ENCODE assay signal across 15 cellular contexts in the genomic region with DNA sequence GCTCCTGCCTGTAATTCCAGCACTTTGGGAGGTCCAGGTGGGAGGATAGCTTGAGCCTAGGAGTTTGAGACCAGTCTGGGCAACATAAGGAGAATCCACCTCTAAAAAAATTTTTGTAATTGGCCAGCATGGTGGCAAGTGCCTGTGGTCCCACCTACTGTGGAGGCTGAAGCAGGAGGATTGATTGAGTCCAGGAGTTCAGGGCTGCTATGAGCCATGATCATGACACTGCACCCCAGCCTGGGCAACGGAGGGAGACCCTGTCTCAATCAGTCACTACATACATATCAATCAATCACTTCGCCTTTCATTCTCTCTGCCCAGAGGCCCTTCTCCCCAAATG. TPM values are rescaled to one million over a fixed set of nuclear protein-coding genes. Genes with fewer than 3 reads are reported as not detected.
DNase-seq lines count a peak whose midpoint lies in the region; ATAC-seq, FAIRE-seq and TF ChIP-seq lines count a peak whose summit lies in the region.
"Had no signal": no experiment of that assay in that cellular context is flagged by ENCODE, and none has a peak within 500 bp of the region (broad histone marks: within the 10 kb centered on the region; RNA-seq: fewer than 3 reads in every experiment).

No MANE protein-coding gene starts in this region.

- no peak for TF ChIP-seq RAD21 in A549 (conservative IDR thresholded peaks at IDR 0.05 in 1 of 2, IDR thresholded peaks at IDR 0.05 in 1 of 2)

- H3K36me3 ChIP-seq in CD8-positive, alpha-beta T cell (ENCODE audit: insufficient read depth, low read length): no peaks in the 10 kb centered on the region
- H3K36me3 ChIP-seq in MG63: no peaks in the 10 kb centered on the region; the same call in 1 of the 2 replicates

- peak overlapping the region; percentile 89 for H3K27ac Mint-ChIP-seq in CD8-positive, alpha-beta T cell
- peak overlapping the region; percentile 32 for H3K27ac Mint-ChIP-seq in activated T-helper 1 cell treated with anti-CD3 and anti-CD28 coated beads, Interleukin-12 subunit alpha, Interleukin-12 subunit beta, Interleukin-2, Interleukin-4 antibody, amounts not matched to agents 30 ng/mL and 10 ng/mL and 1 ng/mL, durations not matched to agents 14 hours and 24 hours and 36 hours
- H3K27ac Mint-ChIP-seq in naive thymus-derived CD8-positive, alpha-beta T cell: peak overlapping the region; percentile 28 to 99 (median 98)

- no peak for FAIRE-seq in A549 (lab: Jason Lieb, UNC)

- peak overlapping the region in 1 of 2 experiments; percentile 99; a peak in 3 of 6 replicates for H3K27ac ChIP-seq in A549
- peak overlapping the region; percentile 94 for H3K27ac ChIP-seq in CD8-positive, alpha-beta T cell (ENCODE audit: low read depth, low read length)

- POLR2A ChIA-PET in A549 (lab: Yijun Ruan, JAX): no interaction called here
- POLR2A ChIA-PET in CD8-positive, alpha-beta T cell (lab: Charles Lee): interaction anchor here (1.0 to 2.2 kb wide), 4 partner anchors 45 to 107 kb away, joined by 3 to 8 read pairs (median 4); a partner anchor contains a TSS
- POLR2A ChIA-PET in naive thymus-derived CD8-positive, alpha-beta T cell (lab: Charles Lee): interaction anchor here (0.6 to 13.0 kb wide), 7 partner anchors 17 to 105 kb away, joined by 3 to 353 read pairs (median 4); a partner anchor contains a TSS

- no peak for TF ChIP-seq POLR2A in A549 (IDR thresholded peaks at IDR 0.05; ENCODE audit: low read length)

- intact Hi-C loops in CD8-positive, alpha-beta T cell (cut with DNase I, micrococcal nuclease): loop anchor here (5.0 kb wide), 2 partner anchors 106 to 134 kb away; a partner anchor contains a TSS
- intact Hi-C loops in activated T-helper 1 cell treated with anti-CD3 and anti-CD28 coated beads, Interleukin-12 subunit alpha, Interleukin-12 subunit beta, Interleukin-2, Interleukin-4 antibody, amounts not matched to agents 30 ng/mL and 10 ng/mL and 1 ng/mL, durations not matched to agents 14 hours and 24 hours and 36 hours (cut with micrococcal nuclease): loop anchor here (5.0 to 10.0 kb wide), 2 partner anchors 209 to 424 kb away; no protein-coding TSS in a partner anchor

- no peak for DNase-seq in A549 (ENCODE audit: low read depth in 1 of 2, low spot score in 1 of 2)
- DNase-seq in CD8-positive, alpha-beta T cell: no peak
- no peak for DNase-seq in activated T-helper 1 cell treated with anti-CD3 and anti-CD28 coated beads, Interleukin-12 subunit alpha, Interleukin-12 subunit beta, Interleukin-2, Interleukin-4 antibody, amounts not matched to agents 30 ng/mL and 10 ng/mL and 1 ng/mL, durations not matched to agents 14 hours and 24 hours and 36 hours (ENCODE audit: low spot score)
- DNase-seq in naive thymus-derived CD8-positive, alpha-beta T cell: no peak
- no peak for DNase-seq in SHP77 treated with DMSO at 0.1 percent for 48 hours (lab: John Stamatoyannopoulos, UW)
- no peak for DNase-seq in MG63
- DNase-seq: AML-193, islet precursor cell, mesendoderm, NCI-H187 treated with DMSO at 0.1 percent for 48 hours, NCI-H526 treated with DMSO at 0.1 percent for 48 hours, T1000 had no signal

- CTCF ChIA-PET in A549 (lab: Yijun Ruan, JAX): interaction anchor here (1.1 to 1.3 kb wide), 2 partner anchors 28 to 31 kb away, joined by 3 to 8 read pairs; no protein-coding TSS in a partner anchor
- CTCF ChIA-PET in CD8-positive, alpha-beta T cell (lab: Charles Lee): interaction anchor here (0.8 to 1.8 kb wide), 4 partner anchors 11 to 125 kb away, joined by 3 to 6 read pairs (median 4); a partner anchor contains a TSS

- no peaks in the 10 kb centered on the region for H3K9me3 Mint-ChIP-seq in CD8-positive, alpha-beta T cell
- H3K9me3 Mint-ChIP-seq in activated T-helper 1 cell treated with anti-CD3 and anti-CD28 coated beads, Interleukin-12 subunit alpha, Interleukin-12 subunit beta, Interleukin-2, Interleukin-4 antibody, amounts not matched to agents 30 ng/mL and 10 ng/mL and 1 ng/mL, durations not matched to agents 14 hours and 24 hours and 36 hours: no peaks in the 10 kb centered on the region
- H3K9me3 Mint-ChIP-seq in naive thymus-derived CD8-positive, alpha-beta T cell: peaks cover 0 to 2% (median 0%) of the 10 kb centered on the region in 9 donors

- WGBS in A549 (ENCODE audit: missing lambda C conversion rate): 100% methylated on average over 2 of the region's 2 CpGs

- H3K9me3 ChIP-seq in A549: no peaks in the 10 kb centered on the region
- H3K9me3 ChIP-seq in CD8-positive, alpha-beta T cell (ENCODE audit: low read length): no peaks in the 10 kb centered on the region
- H3K9me3 ChIP-seq in MG63: no peaks in the 10 kb centered on the region

- H3K4me1 Mint-ChIP-seq in CD8-positive, alpha-beta T cell (ENCODE audit: low read depth): peaks cover 42% of the 10 kb centered on the region
- peaks cover 48% of the 10 kb centered on the region for H3K4me1 Mint-ChIP-seq in activated T-helper 1 cell treated with anti-CD3 and anti-CD28 coated beads, Interleukin-12 subunit alpha, Interleukin-12 subunit beta, Interleukin-2, Interleukin-4 antibody, amounts not matched to agents 30 ng/mL and 10 ng/mL and 1 ng/mL, durations not matched to agents 14 hours and 24 hours and 36 hours (ENCODE audit: low read depth)
- peaks cover 9 to 44% (median 34%) of the 10 kb centered on the region in 4 donors for H3K4me1 Mint-ChIP-seq in naive thymus-derived CD8-positive, alpha-beta T cell

- H3K4me3 ChIP-seq in A549 (no peak overlapping the region), MG63 (no peak overlapping the region)
- H3K4me3 ChIP-seq in CD8-positive, alpha-beta T cell (ENCODE audit: low read depth, low read length): no peak overlapping the region

- H3K27me3 Mint-ChIP-seq in CD8-positive, alpha-beta T cell (ENCODE audit: low read depth): no peaks in the 10 kb centered on the region
- H3K27me3 Mint-ChIP-seq in activated T-helper 1 cell treated with anti-CD3 and anti-CD28 coated beads, Interleukin-12 subunit alpha, Interleukin-12 subunit beta, Interleukin-2, Interleukin-4 antibody, amounts not matched to agents 30 ng/mL and 10 ng/mL and 1 ng/mL, durations not matched to agents 14 hours and 24 hours and 36 hours (ENCODE audit: insufficient read depth): no peaks in the 10 kb centered on the region
- no peaks in the 10 kb centered on the region for H3K27me3 Mint-ChIP-seq in naive thymus-derived CD8-positive, alpha-beta T cell

- no peaks in the 10 kb centered on the region for H3K27me3 ChIP-seq in CD8-positive, alpha-beta T cell (ENCODE audit: insufficient read depth, low read length)
- no peaks in the 10 kb centered on the region for H3K27me3 ChIP-seq in MG63

- peaks cover 27% of the 10 kb centered on the region for H3K4me1 ChIP-seq in A549
- H3K4me1 ChIP-seq in CD8-positive, alpha-beta T cell (ENCODE audit: insufficient read depth, low read length): peaks cover 19% of the 10 kb centered on the region

- ATAC-seq in A549: no peak
- no peak for ATAC-seq in CD8-positive, alpha-beta T cell
- ATAC-seq in naive thymus-derived CD8-positive, alpha-beta T cell: no peak
- no peak for ATAC-seq in GM19397 (IDR thresholded peaks at IDR 0.05; ENCODE audit: unreplicated experiment)
- no peak for ATAC-seq in HG03354 (IDR thresholded peaks at IDR 0.05; ENCODE audit: poor library complexity, severe bottlenecking, unreplicated experiment)
- ATAC-seq: Right ventricle myocardium inferior had no signal

- TF ChIP-seq CTCF in A549 (IDR thresholded peaks at IDR 0.05): no peak
- no peak for TF ChIP-seq CTCF in CD8-positive, alpha-beta T cell (IDR thresholded peaks at IDR 0.05)

- H3K36me3 Mint-ChIP-seq in CD8-positive, alpha-beta T cell: peaks cover 23% of the 10 kb centered on the region
- H3K36me3 Mint-ChIP-seq in activated T-helper 1 cell treated with anti-CD3 and anti-CD28 coated beads, Interleukin-12 subunit alpha, Interleukin-12 subunit beta, Interleukin-2, Interleukin-4 antibody, amounts not matched to agents 30 ng/mL and 10 ng/mL and 1 ng/mL, durations not matched to agents 14 hours and 24 hours and 36 hours (ENCODE audit: low read depth): peaks cover 5% of the 10 kb centered on the region
- H3K36me3 Mint-ChIP-seq in naive thymus-derived CD8-positive, alpha-beta T cell: peaks cover 3 to 13% (median 9%) of the 10 kb centered on the region in 3 donors

- H3K4me2 ChIP-seq in A549: peak overlapping the region; percentile 56; the same call in 1 of the 3 replicates

- peak overlapping the region; percentile 99 for H3K4me3 Mint-ChIP-seq in CD8-positive, alpha-beta T cell
- peak overlapping the region; percentile 41 for H3K4me3 Mint-ChIP-seq in activated T-helper 1 cell treated with anti-CD3 and anti-CD28 coated beads, Interleukin-12 subunit alpha, Interleukin-12 subunit beta, Interleukin-2, Interleukin-4 antibody, amounts not matched to agents 30 ng/mL and 10 ng/mL and 1 ng/mL, durations not matched to agents 14 hours and 24 hours and 36 hours
- H3K4me3 Mint-ChIP-seq in naive thymus-derived CD8-positive, alpha-beta T cell: peak overlapping the region; percentile 25 to 100 (median 96)

- TF ChIP-seq EP300 in A549 (IDR thresholded peaks at IDR 0.05): no peak

RNA-seq across cellular contexts. Expression of a gene that starts 1.1 kb away (rescaled TPM):
- 30.0 and 30.7 TPM in 2 replicates for polyA plus RNA-seq in A549 (2011; rRNA removed)
- 7.9 and 10.0 TPM in 2 replicates for polyA plus RNA-seq in A549 (2012; cell fraction: cytosol; rRNA removed)
- polyA plus RNA-seq in A549 (2012; cell fraction: nucleus; rRNA removed): 11.2 and 17.9 TPM in 2 replicates
- 30.9 to 31.6 TPM (median 31.0 TPM) in 3 replicates for polyA plus RNA-seq in A549 (2017; fragmentation: RNase III; extraction: RNeasy Plus Mini Kit Qiagen cat#74134 plus additional on column Dnase treatment)
- polyA minus RNA-seq in A549 (2011; rRNA and poly(A)+ RNA removed): 9.8 and 11.4 TPM in 2 replicates
- total RNA-seq in CD8-positive, alpha-beta T cell: 10 to 100 TPM; 37.6 to 38.7 TPM
- 23.5 and 23.6 TPM in 2 replicates for total RNA-seq in activated T-helper 1 cell treated with anti-CD3 and anti-CD28 coated beads, Interleukin-12 subunit alpha, Interleukin-12 subunit beta, Interleukin-2, Interleukin-4 antibody, amounts not matched to agents 30 ng/mL and 10 ng/mL and 1 ng/mL, durations not matched to agents 14 hours and 24 hours and 36 hours
- 100 to 1,000 TPM; 151 to 163 TPM for total RNA-seq in naive thymus-derived CD8-positive, alpha-beta T cell
- 10 to 100 TPM; 46.4 to 79.6 (median 52.8) TPM for polyA plus RNA-seq in naive thymus-derived CD8-positive, alpha-beta T cell
- 13.8 and 17.3 TPM in 2 replicates for total RNA-seq in MG63 (2014; rRNA removed; shearing (Covaris generic); ENCODE audit: low replicate concordance)

RNA-seq across cellular contexts. Expression of a gene that starts 45.8 kb away (rescaled TPM):
- 339 and 652 TPM in 2 replicates for polyA plus RNA-seq in A549 (2011; rRNA removed)
- 383 and 445 TPM in 2 replicates for polyA plus RNA-seq in A549 (2012; cell fraction: cytosol; rRNA removed)
- polyA plus RNA-seq in A549 (2012; cell fraction: nucleus; rRNA removed): 207 and 251 TPM in 2 replicates
- polyA plus RNA-seq in A549 (2017; fragmentation: RNase III; extraction: RNeasy Plus Mini Kit Qiagen cat#74134 plus additional on column Dnase treatment): 582 to 629 TPM (median 605 TPM) in 3 replicates
- 152 and 175 TPM in 2 replicates for polyA minus RNA-seq in A549 (2011; rRNA and poly(A)+ RNA removed)
- total RNA-seq in CD8-positive, alpha-beta T cell: 100 to 1,000 TPM; 620 to 627 TPM
- 525 and 546 TPM in 2 replicates for total RNA-seq in activated T-helper 1 cell treated with anti-CD3 and anti-CD28 coated beads, Interleukin-12 subunit alpha, Interleukin-12 subunit beta, Interleukin-2, Interleukin-4 antibody, amounts not matched to agents 30 ng/mL and 10 ng/mL and 1 ng/mL, durations not matched to agents 14 hours and 24 hours and 36 hours
- total RNA-seq in naive thymus-derived CD8-positive, alpha-beta T cell: 100 to 1,000 TPM; 357 to 359 TPM
- polyA plus RNA-seq in naive thymus-derived CD8-positive, alpha-beta T cell: 100 to 1,000 TPM; 268 to 375 (median 332) TPM
- total RNA-seq in MG63 (2014; rRNA removed; shearing (Covaris generic); ENCODE audit: low replicate concordance): 168 and 271 TPM in 2 replicates

Comparison
In these comparisons a context has a peak if more than half of its experiments do, and no peak if none do; other contexts are left out.
1. H3K27ac Mint-ChIP-seq: peak in every context shown above with its lines; median percentile 98 in naive thymus-derived CD8-positive, alpha-beta T cell; 89 in CD8-positive, alpha-beta T cell; 32 in activated T-helper 1 cell treated with anti-CD3 and anti-CD28 coated beads, Interleukin-12 subunit alpha, Interleukin-12 subunit beta, Interleukin-2, Interleukin-4 antibody, amounts not matched to agents 30 ng/mL and 10 ng/mL and 1 ng/mL, durations not matched to agents 14 hours and 24 hours and 36 hours.
2. H3K4me3 Mint-ChIP-seq: peak in every context shown above with its lines; median percentile 99 in CD8-positive, alpha-beta T cell; 96 in naive thymus-derived CD8-positive, alpha-beta T cell; 41 in activated T-helper 1 cell treated with anti-CD3 and anti-CD28 coated beads, Interleukin-12 subunit alpha, Interleukin-12 subunit beta, Interleukin-2, Interleukin-4 antibody, amounts not matched to agents 30 ng/mL and 10 ng/mL and 1 ng/mL, durations not matched to agents 14 hours and 24 hours and 36 hours.